Comparison of ENCODE assay signal across 18 cellular contexts in the genomic region with DNA sequence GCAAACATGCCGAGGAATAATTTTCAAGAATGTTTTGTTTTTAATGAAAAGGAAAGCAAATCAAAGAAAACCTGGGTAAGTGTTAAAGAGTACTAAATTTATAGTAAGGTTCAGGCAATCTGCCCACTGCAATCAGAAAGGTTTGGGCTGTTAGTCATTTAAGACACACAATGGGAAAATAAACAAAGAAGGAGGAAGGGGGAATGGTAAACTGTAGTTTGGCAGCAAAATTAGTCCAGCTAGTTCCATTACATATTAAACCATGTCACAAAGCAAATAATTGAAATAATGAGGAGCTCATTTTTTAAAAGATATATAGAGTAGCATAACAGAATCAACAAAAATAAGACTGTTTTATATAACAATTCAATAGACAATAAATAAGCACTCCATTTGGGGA.
DNase-seq lines count a peak whose midpoint lies in the region; ATAC-seq, FAIRE-seq and TF ChIP-seq lines count a peak whose summit lies in the region.
"Had no signal": no experiment of that assay in that cellular context is flagged by ENCODE, and none has a peak within 500 bp of the region (broad histone marks: within the 10 kb centered on the region; RNA-seq: fewer than 3 reads in every experiment).

No MANE protein-coding gene starts in this region.

- ATAC-seq in left lobe of liver: no peak
- ATAC-seq: HCT116 had no signal

- H3K79me2 ChIP-seq in endothelial cell of umbilical vein (ENCODE audit: control insufficient read depth, insufficient read depth, low read length): no peaks in the 10 kb centered on the region

- TF ChIP-seq POLR2A in endothelial cell of umbilical vein (IDR thresholded peaks at IDR 0.05; ENCODE audit: low read depth, low read length) (no peak), testis (IDR thresholded peaks at IDR 0.05) (no peak)

- POLR2A ChIA-PET in endothelial cell of umbilical vein (lab: Charles Lee): interaction anchor here (1.0 to 1.4 kb wide), 2 partner anchors 48 to 109 kb away, joined by 3 read pairs; no protein-coding TSS in a partner anchor

- dilution Hi-C loops in endothelial cell of umbilical vein (cut with MboI; ENCODE audit: extremely low pct_ligation_motif_present, low sequenced_read_pairs): no loop called here

- TF ChIP-seq CTCF in endothelial cell of umbilical vein (IDR thresholded peaks at IDR 0.05; ENCODE audit: extremely low read depth in 1 of 2, insufficient read depth in 1 of 2, low read depth in 1 of 2, low read length in 2 of 2): no peak
- TF ChIP-seq CTCF in testis (IDR thresholded peaks at IDR 0.05): no peak

- H3K27ac ChIP-seq in endothelial cell of umbilical vein (ENCODE audit: insufficient read depth, low read depth, low read length) (peak overlapping the region; percentile 88), testis (no peak overlapping the region)
- H3K27ac ChIP-seq: lower lobe of right lung, sigmoid colon had no signal

- H4K20me1 ChIP-seq in endothelial cell of umbilical vein (replicated peaks; ENCODE audit: control insufficient read depth, extremely low read depth, insufficient read depth, low read length): no peaks in the 10 kb centered on the region

- intact Hi-C loops in endothelial cell of umbilical vein (cut with micrococcal nuclease) (loop anchor here (1.0 to 5.0 kb wide), 5 partner anchors 14 to 165 kb away; no protein-coding TSS in a partner anchor), testis (cut with DNase I; ENCODE audit: low total_unique reads) (no loop called here)

- DNase-seq in EL: peak; percentile 4
- DNase-seq in NCI-H69 (lab: John Stamatoyannopoulos, UW): peak; percentile 35
- DNase-seq in endothelial cell of umbilical vein (ENCODE audit: low read depth, low spot score): peak; percentile 88
- peak; percentile 64 for DNase-seq in pulmonary artery endothelial cell (ENCODE audit: low read depth, low spot score)
- DNase-seq in left lobe of liver (ENCODE audit: low spot score): no peak
- DNase-seq in testis: no peak
- no peak for DNase-seq in DMS114 treated with DMSO at 0.1 percent for 48 hours (lab: John Stamatoyannopoulos, UW; ENCODE audit: unreplicated experiment)
- DNase-seq: activated B cell treated with CpG ODN at 0.5 μM for 24 hours; activated CD8-positive, alpha-beta memory T cell treated with anti-CD3 and anti-CD28 coated beads, Interleukin-2, amount 50 U/mL, for 4 hours; CD4-positive, alpha-beta T cell; lower lobe of right lung; NCI-H2227 treated with DMSO at 0.1 percent for 48 hours; OCI-M1; sigmoid colon; stimulated activated CD4-positive, alpha-beta T cell treated with anti-CD3 and anti-CD28 coated beads, Interleukin-4, amount 100 ng/mL, for 4 hours; stimulated activated naive CD4-positive, alpha-beta T cell; SW 1271 had no signal

- no peaks in the 10 kb centered on the region for H3K27me3 ChIP-seq in endothelial cell of umbilical vein (ENCODE audit: control insufficient read depth in 2 of 2, insufficient read depth in 2 of 2, low read length in 2 of 2)
- no peaks in the 10 kb centered on the region for H3K27me3 ChIP-seq in testis

- H3K4me3 ChIP-seq in endothelial cell of umbilical vein (replicated peaks in 1 of 3; ENCODE audit: insufficient read depth in 1 of 3, low read depth in 1 of 3, low read length in 3 of 3) (peak overlapping the region in 1 of 3 experiments; percentile 5), testis (no peak overlapping the region)
- H3K4me3 ChIP-seq: lower lobe of right lung, sigmoid colon had no signal

- H3K4me1 ChIP-seq in endothelial cell of umbilical vein (ENCODE audit: control insufficient read depth, extremely low read depth, insufficient read depth, low read length) (peaks cover 33% of the 10 kb centered on the region), testis (no peaks in the 10 kb centered on the region)
- H3K4me1 ChIP-seq: sigmoid colon had no signal

- CTCF ChIA-PET in endothelial cell of umbilical vein (lab: Charles Lee): interaction anchor here (1.0 to 2.2 kb wide), 12 partner anchors 14 to 429 kb away, joined by 3 to 14 read pairs (median 4); partner anchors contain the start of gene ACKR3

- no peak overlapping the region for H2AFZ ChIP-seq in endothelial cell of umbilical vein (ENCODE audit: low read depth, low read length)

- no TSS peak for BruUV-seq in endothelial cell of umbilical vein (replicated peaks; lab: Mats Ljungman, UMichigan)

- FAIRE-seq in endothelial cell of umbilical vein (lab: Jason Lieb, UNC): peak; percentile 77

- peak overlapping the region; percentile 46 for H3K9ac ChIP-seq in endothelial cell of umbilical vein (replicated peaks; ENCODE audit: extremely low read depth, insufficient read depth, low read length)

- H3K9me3 ChIP-seq in endothelial cell of umbilical vein (replicated peaks; ENCODE audit: control insufficient read depth, insufficient read depth, low read length): no peaks in the 10 kb centered on the region
- no peaks in the 10 kb centered on the region for H3K9me3 ChIP-seq in testis
- H3K9me3 ChIP-seq: lower lobe of right lung, sigmoid colon had no signal

- 45 to 81% methylated on average over 1 of the region's 1 CpG for WGBS in testis, 2 donors

- H3K9me1 ChIP-seq in endothelial cell of umbilical vein (replicated peaks; ENCODE audit: control insufficient read depth, extremely low read depth, insufficient read depth, low read length): no peaks in the 10 kb centered on the region

- H3K4me2 ChIP-seq in endothelial cell of umbilical vein (ENCODE audit: insufficient read depth, low read length): peak overlapping the region; percentile 55

- H3K36me3 ChIP-seq in endothelial cell of umbilical vein (ENCODE audit: control insufficient read depth in 2 of 2, extremely low read depth in 1 of 2, insufficient read depth in 2 of 2, low read length in 2 of 2) (no peaks in the 10 kb centered on the region), testis (ENCODE audit: low read depth, missing control alignments) (no peaks in the 10 kb centered on the region)
- H3K36me3 ChIP-seq: lower lobe of right lung, sigmoid colon had no signal

TF ChIP-seq in endothelial cell of umbilical vein, 7 proteins besides CTCF, POLR2A, EP300 and RAD21:
- TF ChIP-seq EZH2 (IDR thresholded peaks at IDR 0.05; ENCODE audit: borderline replicate concordance, low read depth, low read length, severe bottlenecking) (no peak), JUN (IDR thresholded peaks at IDR 0.05; ENCODE audit: borderline replicate concordance, insufficient read depth, insufficient read length, low read depth) (peak; percentile 51), FOS (IDR thresholded peaks at IDR 0.05; ENCODE audit: borderline replicate concordance, insufficient read depth, low read length) (peak; percentile 37), POLR2AphosphoS5 (IDR thresholded peaks at IDR 0.05; ENCODE audit: insufficient read depth, low read depth, low read length) (peak; percentile 12)
- TF ChIP-seq, protein P1, sequence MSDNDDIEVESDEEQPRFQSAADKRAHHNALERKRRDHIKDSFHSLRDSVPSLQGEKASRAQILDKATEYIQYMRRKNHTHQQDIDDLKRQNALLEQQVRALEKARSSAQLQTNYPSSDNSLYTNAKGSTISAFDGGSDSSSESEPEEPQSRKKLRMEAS (IDR thresholded peaks at IDR 0.05; ENCODE audit: insufficient read depth, insufficient read length): no peak

Comparison
In these comparisons a context has a peak if more than half of its experiments do, and no peak if none do; other contexts are left out.
1. DNase-seq: peak in EL (single experiment), NCI-H69 (single experiment), endothelial cell of umbilical vein (single experiment) and pulmonary artery endothelial cell (single experiment); none in left lobe of liver (single experiment), testis (single experiment) and DMS114 treated with DMSO at 0.1 percent for 48 hours (single experiment).